In the genomic region with DNA sequence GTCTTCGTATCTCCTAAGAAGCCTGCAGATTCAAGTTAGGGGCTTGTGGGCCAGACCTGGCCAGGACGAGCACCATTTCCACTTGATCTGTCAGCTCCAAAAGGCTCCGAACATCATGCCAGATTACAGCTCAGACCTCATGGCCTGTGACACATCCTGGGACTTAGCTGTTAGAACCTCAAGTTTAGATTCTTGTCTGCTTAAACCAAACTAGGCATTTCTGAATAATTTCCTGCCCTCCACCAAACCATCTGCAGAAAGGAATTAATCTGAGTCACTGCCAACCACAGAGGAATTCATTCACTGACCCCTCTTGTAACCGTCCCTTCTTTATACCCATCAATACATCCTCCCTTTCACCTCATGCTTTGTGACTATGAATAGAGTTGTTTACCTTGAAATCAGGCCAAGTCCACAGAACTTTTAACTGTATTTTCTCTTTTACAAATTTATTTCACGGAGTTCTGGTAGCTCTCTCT, we compare ENCODE assay signal across 8 cellular contexts.
DNase-seq lines count a peak whose midpoint lies in the region; ATAC-seq and TF ChIP-seq lines count a peak whose summit lies in the region.

No MANE protein-coding gene starts in this region.

- H3K4ac ChIP-seq in H9 (ENCODE audit: low read depth, low read length): no peak overlapping the region

- H3K27me3 ChIP-seq in mammary epithelial cell (ENCODE audit: insufficient read depth, low read length) (no peaks in the 10 kb centered on the region), neural progenitor cell (no peaks in the 10 kb centered on the region), H9 (ENCODE audit: insufficient read depth, low read length) (no peaks in the 10 kb centered on the region)

- H2AK5ac ChIP-seq in H9 (ENCODE audit: insufficient read length, low read length): no peak overlapping the region

- no peaks in the 10 kb centered on the region for H3K27me3 Mint-ChIP-seq in neural progenitor cell (ENCODE audit: insufficient read depth, low read depth)
- no peaks in the 10 kb centered on the region for H3K27me3 Mint-ChIP-seq in H9 (ENCODE audit: low read depth)

- no peak overlapping the region for H2BK120ac ChIP-seq in H9 (ENCODE audit: low read depth, low read length, poor library complexity, severe bottlenecking)

- CTCF ChIA-PET in mammary epithelial cell (lab: Charles Lee; ENCODE audit: low non-redundant PET): interaction anchor here (0.7 to 1.4 kb wide), 2 partner anchors 38 to 356 kb away, joined by 4 to 8 read pairs; no protein-coding TSS in a partner anchor

- H3K27ac ChIP-seq in mammary epithelial cell (ENCODE audit: insufficient read depth, low read depth, low read length) (peak overlapping the region; percentile 92), neural progenitor cell (no peak overlapping the region), H9 (ENCODE audit: insufficient read length, low read depth, low read length) (no peak overlapping the region)

- DNase-seq in GM04504 (ENCODE audit: low read depth): peak; percentile 91
- DNase-seq in NCI-H226: peak; percentile 94
- peak; percentile 93 for DNase-seq in mammary epithelial cell
- DNase-seq in neural progenitor cell (ENCODE audit: low spot score): no peak
- no peak for DNase-seq in H9
- no peak for DNase-seq in NCI-H128 (lab: John Stamatoyannopoulos, UW; ENCODE audit: unreplicated experiment)

- 3% methylated on average over 5 of the region's 5 CpGs for WGBS in mammary epithelial cell (ENCODE audit: low coverage, missing lambda C conversion rate)
- no CpG with 5 or more reads among the region's 5 CpGs for WGBS in H9 (ENCODE audit: extremely low coverage, insufficient read length, low lambda C conversion rate)

- peaks cover 6% of the 10 kb centered on the region for H3K9me3 ChIP-seq in mammary epithelial cell (replicated peaks; ENCODE audit: insufficient read depth, low read length)
- H3K9me3 ChIP-seq in neural progenitor cell (ENCODE audit: low read depth): no peaks in the 10 kb centered on the region
- H3K9me3 ChIP-seq in H9 (ENCODE audit: control insufficient read depth, low read depth, low read length): no peaks in the 10 kb centered on the region

- H3K4me3 Mint-ChIP-seq in neural progenitor cell: no peak overlapping the region
- H3K4me3 Mint-ChIP-seq in H9: no peak overlapping the region

- H4K8ac ChIP-seq in H9 (replicated peaks; ENCODE audit: insufficient read length, low read depth, low read length): no peak overlapping the region

- H3K79me1 ChIP-seq in H9 (ENCODE audit: insufficient read depth, low read depth, low read length, poor library complexity, severe bottlenecking): no peaks in the 10 kb centered on the region

- dilution Hi-C loops in mammary epithelial cell (cut with HindIII; ENCODE audit: low sequenced_read_pairs): no loop called here

- no peak overlapping the region for H4K91ac ChIP-seq in H9 (ENCODE audit: insufficient read length, low read depth, low read length)

- H3K18ac ChIP-seq in H9 (ENCODE audit: insufficient read length, low read depth, low read length): no peak overlapping the region

- no peak overlapping the region for H2BK20ac ChIP-seq in H9 (ENCODE audit: low read depth, low read length, poor library complexity, severe bottlenecking)

- H2AFZ ChIP-seq in mammary epithelial cell (ENCODE audit: low read depth, low read length): peak overlapping the region; percentile 49
- H2AFZ ChIP-seq in neural progenitor cell (replicated peaks): no peak overlapping the region
- H2AFZ ChIP-seq in H9 (ENCODE audit: low read length): no peak overlapping the region

- H3K23me2 ChIP-seq in H9 (ENCODE audit: insufficient read length, low read depth, low read length, poor library complexity, severe bottlenecking): no peaks in the 10 kb centered on the region

- ATAC-seq in HG03571 (IDR thresholded peaks at IDR 0.05; ENCODE audit: unreplicated experiment) (no peak), HG03342 (IDR thresholded peaks at IDR 0.05; ENCODE audit: unreplicated experiment) (no peak)

- H3K4me1 ChIP-seq in mammary epithelial cell (ENCODE audit: insufficient read depth, low read length) (peaks cover 29% of the 10 kb centered on the region), neural progenitor cell (peaks cover 26% of the 10 kb centered on the region), H9 (ENCODE audit: insufficient read depth, low read length) (no peaks in the 10 kb centered on the region)

- H3K4me1 Mint-ChIP-seq in neural progenitor cell: peaks cover 7% of the 10 kb centered on the region
- H3K4me1 Mint-ChIP-seq in H9: peaks cover under 1 to 3% of the 10 kb centered on the region in 2 experiments; a peak in 2 of 4 replicates

- H3K27ac Mint-ChIP-seq in neural progenitor cell (no peak overlapping the region), H9 (no peak overlapping the region)

- in situ Hi-C loops in mammary epithelial cell (cut with MboI; ENCODE audit: low sequenced_read_pairs in 2 of 2): no loop called here

- no peak overlapping the region for H2BK15ac ChIP-seq in H9 (ENCODE audit: low read depth, low read length)

- H3K79me2 ChIP-seq in mammary epithelial cell (ENCODE audit: insufficient read depth, low read length) (no peaks in the 10 kb centered on the region), neural progenitor cell (ENCODE audit: low read depth) (no peaks in the 10 kb centered on the region), H9 (ENCODE audit: insufficient read depth, low read length) (no peaks in the 10 kb centered on the region)

- H3K36me3 ChIP-seq in mammary epithelial cell (ENCODE audit: insufficient read depth, low read length) (no peaks in the 10 kb centered on the region), neural progenitor cell (no peaks in the 10 kb centered on the region)

- H3K9me3 Mint-ChIP-seq in neural progenitor cell: no peaks in the 10 kb centered on the region
- no peaks in the 10 kb centered on the region for H3K9me3 Mint-ChIP-seq in H9

- no peak overlapping the region for H3K14ac ChIP-seq in H9 (ENCODE audit: insufficient read depth, low read length)

- intact Hi-C loops in mammary epithelial cell (cut with micrococcal nuclease): loop anchor here (1.0 to 5.0 kb wide), 4 partner anchors 31 to 356 kb away; no protein-coding TSS in a partner anchor

- H2BK12ac ChIP-seq in H9 (ENCODE audit: insufficient read length, low read depth, low read length): no peak overlapping the region

- H4K20me1 ChIP-seq in mammary epithelial cell (ENCODE audit: insufficient read depth, low read length): no peaks in the 10 kb centered on the region
- no peaks in the 10 kb centered on the region for H4K20me1 ChIP-seq in neural progenitor cell (ENCODE audit: low read depth)
- no peaks in the 10 kb centered on the region for H4K20me1 ChIP-seq in H9 (ENCODE audit: control insufficient read depth, insufficient read depth, insufficient read length)

- H3K4me2 ChIP-seq in mammary epithelial cell (ENCODE audit: insufficient read depth, low read depth, low read length) (peak overlapping the region; percentile 87), neural progenitor cell (peak overlapping the region; percentile 20), H9 (ENCODE audit: insufficient read depth, insufficient read length, low read length) (no peak overlapping the region)

- H3K9ac ChIP-seq in mammary epithelial cell (ENCODE audit: insufficient read depth, low read length) (peak overlapping the region; percentile 82), neural progenitor cell (no peak overlapping the region), H9 (ENCODE audit: extremely low read depth, insufficient read length, low read length) (no peak overlapping the region)

- H3K36me3 Mint-ChIP-seq in neural progenitor cell (no peaks in the 10 kb centered on the region), H9 (ENCODE audit: insufficient read depth in 1 of 3, low read depth in 3 of 3) (peaks cover 3 to 11% (median 4%) of the 10 kb centered on the region in 3 experiments; a peak in 3 of 7 replicates)

- TF ChIP-seq CTCF in mammary epithelial cell (conservative IDR thresholded peaks at IDR 0.05 in 1 of 2, IDR thresholded peaks at IDR 0.05 in 1 of 2; ENCODE audit: extremely low read depth in 1 of 2, insufficient read depth in 1 of 2, low read depth in 1 of 2, low read length in 2 of 2) (no peak), neural progenitor cell (IDR thresholded peaks at IDR 0.05) (no peak), H9 (conservative IDR thresholded peaks at IDR 0.05) (no peak)

- BruUV-seq in mammary epithelial cell (replicated peaks; lab: Mats Ljungman, UMichigan): no TSS peak

- no peak overlapping the region for H3K56ac ChIP-seq in H9 (ENCODE audit: insufficient read length, low read depth, low read length)

- no peak overlapping the region for H4K5ac ChIP-seq in H9 (ENCODE audit: insufficient read length, low read depth, low read length)

- H3K23ac ChIP-seq in H9 (ENCODE audit: insufficient read length, low read depth, low read length): no peak overlapping the region

- peaks cover 17% of the 10 kb centered on the region for H3F3A ChIP-seq in neural progenitor cell (ENCODE audit: low read depth)

- H3T11ph ChIP-seq in H9 (ENCODE audit: low read length): no peak overlapping the region

- peak overlapping the region in 2 of 3 experiments; percentile 17 to 28 for H3K4me3 ChIP-seq in mammary epithelial cell (replicated peaks in 1 of 3; ENCODE audit: insufficient read depth in 1 of 3, low read depth in 2 of 3, low read length in 3 of 3)
- no peak overlapping the region for H3K4me3 ChIP-seq in neural progenitor cell

- H2BK5ac ChIP-seq in H9 (ENCODE audit: insufficient read length, low read length): no peak overlapping the region

Comparison
In these comparisons a context has a peak if more than half of its experiments do, and no peak if none do; other contexts are left out.
1. DNase-seq: peak in GM04504 (single experiment), NCI-H226 (single experiment) and mammary epithelial cell (single experiment); none in neural progenitor cell (single experiment), H9 (single experiment) and NCI-H128 (single experiment).